8 cellular contexts compared by ENCODE assay signal in the genomic region with DNA sequence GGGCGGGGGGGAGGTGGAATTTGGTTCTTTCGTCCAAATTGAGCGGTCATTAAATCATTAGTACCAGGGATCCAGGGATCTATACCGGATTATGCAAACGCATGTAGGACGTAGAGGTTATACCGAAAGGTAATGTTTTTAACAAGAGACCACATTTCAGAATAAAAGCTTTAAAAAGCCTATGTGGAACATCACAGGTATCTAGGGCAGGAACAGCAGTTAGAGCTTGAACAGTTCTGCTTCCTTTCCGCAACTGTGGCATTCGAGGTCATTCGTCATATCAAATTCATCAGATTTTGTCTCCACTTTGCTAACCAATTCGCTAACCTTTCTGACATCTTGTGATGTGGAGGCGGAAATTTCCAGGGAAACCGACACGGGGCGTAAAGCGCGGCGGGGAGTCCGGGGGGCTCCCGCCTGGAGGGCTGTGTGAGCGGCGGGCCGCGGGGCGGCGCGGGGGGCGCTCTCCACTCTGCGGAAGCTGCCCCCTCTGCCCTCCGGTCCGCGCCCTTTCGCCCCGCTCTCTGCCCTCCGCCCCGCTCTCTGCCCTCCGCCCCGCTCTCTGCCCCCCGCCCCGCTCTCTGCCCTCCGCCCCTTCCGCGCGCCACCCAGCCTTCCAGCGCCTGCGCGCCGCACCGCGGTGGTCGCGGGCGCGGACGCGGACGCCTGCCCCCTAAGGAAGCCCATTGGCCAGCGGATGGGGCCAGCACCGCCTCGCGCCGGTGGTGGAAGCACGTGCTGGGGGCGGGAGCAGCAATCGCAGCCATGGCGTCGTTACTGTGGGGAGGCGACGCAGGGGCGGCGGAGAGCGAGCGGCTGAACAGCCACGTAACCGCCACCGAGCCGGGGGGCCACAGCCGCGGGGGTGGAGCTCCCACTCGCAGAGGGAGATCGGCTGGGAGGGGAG. TPM values are rescaled to one million over a fixed set of nuclear protein-coding genes. Genes with fewer than 3 reads are reported as not detected.
DNase-seq lines count a peak whose midpoint lies in the region; ATAC-seq and TF ChIP-seq lines count a peak whose summit lies in the region.

DDX25 (plus strand) TSS at position 756 of the 907 bp plus-strand sequence; CDS start at position 766, 10 bp downstream.

- H3K27ac ChIP-seq in A673 (ENCODE audit: low read depth, low read length, poor library complexity, severe bottlenecking) (no peak within 1 kb of the TSS), osteoblast (ENCODE audit: low read depth, low read length) (no peak within 1 kb of the TSS)

- no peaks in the 10 kb centered on the region for H3K9me3 ChIP-seq in A673 (ENCODE audit: low read depth, low read length, poor library complexity, severe bottlenecking)
- H3K9me3 ChIP-seq in osteoblast (ENCODE audit: low read depth, low read length): no peaks in the 10 kb centered on the region

- no TSS peak for BruUV-seq in A673 (replicated peaks; lab: Mats Ljungman, UMichigan)

- TF ChIP-seq CTCF in A673 (conservative IDR thresholded peaks at IDR 0.05; ENCODE audit: low read depth, low read length): no peak
- no peak for TF ChIP-seq CTCF in foreskin fibroblast (IDR thresholded peaks at IDR 0.05; ENCODE audit: low read depth, low read length)
- TF ChIP-seq CTCF in osteoblast (IDR thresholded peaks at IDR 0.05; ENCODE audit: extremely low read depth, low read depth, low read length): no peak
- TF ChIP-seq CTCF in GM10248 (IDR thresholded peaks at IDR 0.05; ENCODE audit: control extremely low read depth, extremely low read depth, low read depth, missing control alignments): no peak

- CTCF ChIA-PET in A673 (lab: Charles Lee) (no interaction called here), GM10248 (lab: Yijun Ruan, JAX) (interaction anchor here (1.2 to 2.7 kb wide), 2 partner anchors 14 to 289 kb away, joined by 3 to 8 read pairs; no protein-coding TSS in a partner anchor)

- DNase-seq in A673 (ENCODE audit: low spot score) (peak; percentile 67), foreskin fibroblast (peak in 1 of 2 donors; percentile 13), osteoblast (ENCODE audit: insufficient read length, low spot score, missing footprints) (no peak), GF-D8 (lab: John Stamatoyannopoulos, UW) (no peak), GM10248 (ENCODE audit: extremely low spot score) (no peak)
- peak; percentile 60 for DNase-seq in Jurkat, Clone E6-1 (ENCODE audit: low read depth, low spot score)
- DNase-seq in activated CD8-positive, alpha-beta memory T cell treated with anti-CD3 and anti-CD28 coated beads, Interleukin-2, amount 50 U/mL, for 4 hours: peak; percentile 32

- H3K4me2 ChIP-seq in osteoblast (ENCODE audit: insufficient read depth, low read length): peak within 1 kb of the TSS; percentile 89

- POLR2A ChIA-PET in A673 (lab: Charles Lee; ENCODE audit: low non-redundant PET): interaction anchor here (1.2 kb wide), 1 partner anchor 16 kb away, joined by 7 read pairs; no protein-coding TSS in a partner anchor
- POLR2A ChIA-PET in GM10248 (lab: Yijun Ruan, JAX): interaction anchor here (0.7 kb wide), 1 partner anchor 16 kb away, joined by 3 read pairs; the partner anchor contains the start of gene HYLS1

- intact Hi-C loops in A673 (cut with micrococcal nuclease; ENCODE audit: unreplicated experiment): no loop called here

- H3K27me3 ChIP-seq in A673 (replicated peaks; ENCODE audit: insufficient read depth, low read depth, low read length, poor library complexity) (peaks cover 27% of the 10 kb centered on the region), osteoblast (ENCODE audit: insufficient read depth, low read length) (peaks cover 35% of the 10 kb centered on the region)

- peaks cover 18% of the 10 kb centered on the region for H3K4me1 ChIP-seq in A673 (ENCODE audit: insufficient read depth, low read length, poor library complexity, severe bottlenecking)
- peaks cover 11% of the 10 kb centered on the region for H3K4me1 ChIP-seq in osteoblast (ENCODE audit: insufficient read depth, low read length)

- H3K79me2 ChIP-seq in osteoblast (ENCODE audit: insufficient read depth, low read length): peaks cover 21% of the 10 kb centered on the region

- H2AFZ ChIP-seq in osteoblast (ENCODE audit: low read length): no peak within 1 kb of the TSS

- no peak for ATAC-seq in HG03342 (IDR thresholded peaks at IDR 0.05; ENCODE audit: unreplicated experiment)

- no peaks in the 10 kb centered on the region for H4K20me1 ChIP-seq in osteoblast (ENCODE audit: insufficient read depth, low read length)

- H3K36me3 ChIP-seq in A673 (ENCODE audit: insufficient read depth, low read length, poor library complexity, severe bottlenecking) (peaks cover 15% of the 10 kb centered on the region), osteoblast (ENCODE audit: insufficient read depth, low read length) (peaks cover 14% of the 10 kb centered on the region)

- H3K4me3 ChIP-seq in A673 (ENCODE audit: low read depth, low read length, poor library complexity, severe bottlenecking): peak within 1 kb of the TSS; percentile 59
- H3K4me3 ChIP-seq in Jurkat, Clone E6-1 (ENCODE audit: low read length): peak within 1 kb of the TSS; percentile 77
- peak within 1 kb of the TSS; percentile 82 to 94 for H3K4me3 ChIP-seq in foreskin fibroblast (ENCODE audit: low read depth in 1 of 2, low read length in 2 of 2)
- peak within 1 kb of the TSS; percentile 88 for H3K4me3 ChIP-seq in osteoblast (ENCODE audit: insufficient read depth, low read length)

RNA-seq across cellular contexts. Expression of gene DDX25, which starts in this region (rescaled TPM):
- total RNA-seq in A673 (2021) (0.39 and 0.55 TPM in 2 replicates), osteoblast (under 0.01 TPM in 1 of 2 replicates, not detected in the other)
- polyA plus RNA-seq in Jurkat, Clone E6-1 (2012; ENCODE audit: insufficient read depth, insufficient read length): 44.7 TPM

Comparison
In these comparisons a context has a peak if more than half of its experiments do, and no peak if none do; other contexts are left out.
1. Peak in DNase-seq and H3K4me3 ChIP-seq in A673; RNA of the gene not detected or under 1 TPM.
2. DNase-seq: peak in Jurkat, Clone E6-1 (single experiment) and activated CD8-positive, alpha-beta memory T cell treated with anti-CD3 and anti-CD28 coated beads, Interleukin-2, amount 50 U/mL, for 4 hours (single experiment); none in osteoblast (single experiment), GF-D8 (single experiment) and GM10248 (single experiment).
3. Peak in every context shown above with its lines, with median percentiles within 50 percentile points of each other: H3K4me3 ChIP-seq.